In genomic region chr2:20272-20671, GRCh38 we compare ENCODE assay signal across 1 cellular context.
TF ChIP-seq lines count a peak whose summit lies in the region.

No MANE protein-coding gene starts in this region.

TF ChIP-seq in HEK293, 187 proteins besides CTCF, POLR2A, EP300 and RAD21 (continued from another document):
- TF ChIP-seq ZNF660 (tag by site-specific recombination; IDR thresholded peaks at IDR 0.05): 0 out of 2 replicates have a peak, but pooled peaks have one; percentile 37
- 0 out of 2 replicates have a peak, but pooled peaks have one; percentile 26 for TF ChIP-seq ZNF600 (tag by site-specific recombination; IDR thresholded peaks at IDR 0.05)
